Comparison of ENCODE assay signal across 1 cellular context in the genomic region with DNA sequence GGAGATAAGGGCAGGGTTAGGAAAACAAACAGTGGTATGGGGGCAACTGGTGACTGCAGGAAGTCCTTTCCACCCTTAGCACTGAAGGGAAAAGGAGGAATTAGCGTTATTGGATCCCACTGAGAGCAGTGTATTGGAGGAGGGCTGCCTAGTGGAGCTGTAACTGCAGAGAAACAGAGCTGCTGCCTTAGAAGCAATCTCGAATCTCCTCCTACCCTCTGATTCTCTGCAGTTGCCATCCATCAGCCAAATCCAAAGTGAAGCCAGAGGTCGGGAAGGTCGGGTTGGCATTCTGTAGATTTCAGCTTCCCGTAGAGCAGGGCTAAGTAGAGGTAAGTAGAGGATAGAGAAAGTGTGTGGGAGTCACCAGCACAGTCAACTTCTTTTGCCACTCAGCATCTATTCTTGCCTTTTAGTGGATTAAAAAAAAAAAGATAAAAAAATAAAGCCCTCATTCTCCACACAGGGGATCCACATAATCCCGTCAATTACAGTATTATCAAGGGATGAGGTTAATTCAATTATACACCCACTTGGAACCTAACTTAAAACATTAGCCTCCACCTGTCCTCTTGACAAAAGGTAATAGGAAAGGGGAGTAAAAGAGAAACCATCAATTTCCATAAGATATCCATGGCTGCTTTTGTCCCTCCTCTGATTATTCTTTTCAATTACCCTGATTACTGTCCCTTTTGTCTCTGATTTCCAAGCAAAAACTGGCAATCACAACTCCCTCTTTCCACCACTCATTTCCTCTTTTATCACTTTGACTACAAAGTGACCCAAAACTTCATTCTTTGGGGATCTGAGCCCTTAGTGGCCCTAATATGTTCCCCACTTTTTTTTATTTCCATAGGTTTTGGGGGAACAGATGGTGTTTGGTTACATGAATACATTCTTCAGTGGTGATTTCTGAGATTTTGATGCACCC.
TF ChIP-seq lines count a peak whose summit lies in the region.

No MANE protein-coding gene starts in this region.

TF ChIP-seq in WTC11, 78 proteins besides CTCF, POLR2A, EP300 and RAD21 (continued from another document):
- TF ChIP-seq, protein P1, sequence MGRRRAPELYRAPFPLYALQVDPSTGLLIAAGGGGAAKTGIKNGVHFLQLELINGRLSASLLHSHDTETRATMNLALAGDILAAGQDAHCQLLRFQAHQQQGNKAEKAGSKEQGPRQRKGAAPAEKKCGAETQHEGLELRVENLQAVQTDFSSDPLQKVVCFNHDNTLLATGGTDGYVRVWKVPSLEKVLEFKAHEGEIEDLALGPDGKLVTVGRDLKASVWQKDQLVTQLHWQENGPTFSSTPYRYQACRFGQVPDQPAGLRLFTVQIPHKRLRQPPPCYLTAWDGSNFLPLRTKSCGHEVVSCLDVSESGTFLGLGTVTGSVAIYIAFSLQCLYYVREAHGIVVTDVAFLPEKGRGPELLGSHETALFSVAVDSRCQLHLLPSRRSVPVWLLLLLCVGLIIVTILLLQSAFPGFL (CRISPR knock-in tag; IDR thresholded peaks at IDR 0.05; ENCODE audit: borderline replicate concordance) = no peak
- TF ChIP-seq KAT7 (CRISPR knock-in tag; IDR thresholded peaks at IDR 0.05; ENCODE audit: borderline replicate concordance) (no peak), E2F5 (CRISPR knock-in tag; IDR thresholded peaks at IDR 0.05) (no peak), HMGXB4 (CRISPR knock-in tag; IDR thresholded peaks at IDR 0.05) (no peak), SOX15 (CRISPR knock-in tag; IDR thresholded peaks at IDR 0.05) (no peak), TEAD1 (CRISPR knock-in tag; IDR thresholded peaks at IDR 0.05) (no peak), ESRRA (CRISPR knock-in tag; IDR thresholded peaks at IDR 0.05; ENCODE audit: borderline replicate concordance) (no peak), ZNF219 (CRISPR knock-in tag; IDR thresholded peaks at IDR 0.05; ENCODE audit: borderline replicate concordance) (no peak), GABPB1 (CRISPR knock-in tag; IDR thresholded peaks at IDR 0.05) (no peak), ZBTB21 (CRISPR knock-in tag; IDR thresholded peaks at IDR 0.05; ENCODE audit: borderline replicate concordance) (no peak), FOXP1 (CRISPR knock-in tag; IDR thresholded peaks at IDR 0.05; ENCODE audit: borderline replicate concordance) (no peak), MAX (CRISPR knock-in tag; IDR thresholded peaks at IDR 0.05) (no peak), NR2C2 (CRISPR knock-in tag; IDR thresholded peaks at IDR 0.05) (no peak), ZNF423 (CRISPR knock-in tag; IDR thresholded peaks at IDR 0.05) (no peak), HMGA2 (CRISPR knock-in tag; IDR thresholded peaks at IDR 0.05) (no peak), ETV6 (CRISPR knock-in tag; IDR thresholded peaks at IDR 0.05) (no peak), NR1H2 (CRISPR knock-in tag; IDR thresholded peaks at IDR 0.05) (no peak)
- TF ChIP-seq, protein P2, sequence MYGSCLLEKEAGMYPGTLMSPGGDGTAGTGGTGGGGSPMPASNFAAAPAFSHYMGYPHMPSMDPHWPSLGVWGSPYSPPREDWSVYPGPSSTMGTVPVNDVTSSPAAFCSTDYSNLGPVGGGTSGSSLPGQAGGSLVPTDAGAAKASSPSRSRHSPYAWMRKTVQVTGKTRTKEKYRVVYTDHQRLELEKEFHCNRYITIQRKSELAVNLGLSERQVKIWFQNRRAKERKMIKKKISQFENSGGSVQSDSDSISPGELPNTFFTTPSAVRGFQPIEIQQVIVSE (CRISPR knock-in tag; IDR thresholded peaks at IDR 0.05; ENCODE audit: borderline replicate concordance) = no peak
